In the genomic region with DNA sequence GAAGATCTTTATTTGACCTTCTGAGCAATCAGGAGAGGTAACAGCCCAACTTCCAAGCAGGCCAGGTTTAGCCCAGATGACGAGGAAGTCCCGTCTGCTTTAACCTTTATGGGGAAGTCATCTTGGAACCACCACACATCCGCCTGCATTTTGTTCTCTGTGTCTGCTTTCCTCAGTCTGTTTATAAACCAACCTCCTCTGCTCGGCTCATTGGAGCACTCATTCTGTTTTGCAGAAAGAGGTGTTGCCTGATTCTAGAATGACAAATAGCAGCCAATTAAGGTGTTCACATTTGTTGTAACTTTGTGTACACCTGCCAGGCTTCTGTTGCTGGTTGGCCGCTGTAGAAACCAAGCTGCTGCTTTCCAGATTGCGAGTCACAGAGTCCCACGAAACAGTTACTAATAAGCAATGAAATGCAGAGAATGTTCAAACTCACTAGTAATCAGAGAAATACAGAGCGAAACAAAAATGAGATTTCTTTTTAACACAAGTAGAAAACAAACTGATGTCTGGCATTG, we compare ENCODE assay signal across 8 cellular contexts.
A peak's percentile ranks its signal among the peaks of the same experiment; 100 is the strongest.
DNase-seq lines count a peak whose midpoint lies in the region; TF ChIP-seq lines count a peak whose summit lies in the region.

No MANE protein-coding gene starts in this region.

- H3K4me3 Mint-ChIP-seq in immature natural killer cell, result peak overlapping the region; percentile 69 to 84 (median 73)

- H3K9me3 ChIP-seq in subcutaneous abdominal adipose tissue (ENCODE audit: control insufficient read depth in 5 of 5, low read length in 5 of 5) (no peaks in the 10 kb centered on the region), A673 (ENCODE audit: low read depth, low read length, poor library complexity, severe bottlenecking) (no peaks in the 10 kb centered on the region)

- CTCF ChIA-PET in A673 (lab: Charles Lee), result no interaction called here

- H3K27ac Mint-ChIP-seq in immature natural killer cell, result peak overlapping the region; percentile 94 to 99 (median 99)

- H3K27me3 Mint-ChIP-seq in immature natural killer cell (ENCODE audit: low read depth in 3 of 3), result peaks cover 4 to 58% (median 56%) of the 10 kb centered on the region in 3 donors

- no peak overlapping the region for H3K4me3 ChIP-seq in HL-60 (replicated peaks; ENCODE audit: insufficient read depth, low read length)
- peak overlapping the region in 1 of 5 donors; percentile 25 for H3K4me3 ChIP-seq in subcutaneous abdominal adipose tissue (ENCODE audit: low read depth in 1 of 5, low read length in 5 of 5)
- H3K4me3 ChIP-seq in A673 (ENCODE audit: low read depth, low read length, poor library complexity, severe bottlenecking), result no peak overlapping the region

- H3K36me3 ChIP-seq in subcutaneous abdominal adipose tissue (ENCODE audit: control insufficient read depth in 5 of 5, insufficient read depth in 5 of 5, low read length in 5 of 5) (peaks cover 0 to 4% (median 0%) of the 10 kb centered on the region in 5 donors), A673 (ENCODE audit: insufficient read depth, low read length, poor library complexity, severe bottlenecking) (no peaks in the 10 kb centered on the region)

- H3K4me1 ChIP-seq in subcutaneous abdominal adipose tissue (ENCODE audit: control insufficient read depth in 5 of 5, insufficient read depth in 5 of 5, low read length in 5 of 5), result peaks cover 8 to 60% (median 50%) of the 10 kb centered on the region in 5 donors
- H3K4me1 ChIP-seq in A673 (ENCODE audit: insufficient read depth, low read length, poor library complexity, severe bottlenecking), result no peaks in the 10 kb centered on the region

- peak overlapping the region; percentile 96 for H3K27ac ChIP-seq in HL-60 (replicated peaks)
- peak overlapping the region; percentile 56 for H3K27ac ChIP-seq in subcutaneous abdominal adipose tissue (ENCODE audit: low read depth, low read length)
- H3K27ac ChIP-seq in A673 (ENCODE audit: low read depth, low read length, poor library complexity, severe bottlenecking), result no peak overlapping the region

- intact Hi-C loops in A673 (cut with micrococcal nuclease; ENCODE audit: unreplicated experiment), result loop anchor here (10.0 kb wide), 1 partner anchor 264 kb away; no protein-coding TSS in a partner anchor

- peaks cover 100% of the 10 kb centered on the region in 2 donors for H3K4me1 Mint-ChIP-seq in immature natural killer cell

- TF ChIP-seq CTCF in HL-60 (IDR thresholded peaks at IDR 0.05; ENCODE audit: insufficient read depth, low read length), result no peak
- TF ChIP-seq CTCF in A673 (conservative IDR thresholded peaks at IDR 0.05; ENCODE audit: low read depth, low read length), result no peak

- H3K36me3 Mint-ChIP-seq in immature natural killer cell, result peaks cover 17 to 57% (median 37%) of the 10 kb centered on the region in 3 donors

- POLR2A ChIA-PET in A673 (lab: Charles Lee; ENCODE audit: low non-redundant PET), result no interaction called here

- no TSS peak for BruUV-seq in A673 (replicated peaks; lab: Mats Ljungman, UMichigan)

- DNase-seq in SIG-M5 treated with dmso at 0.1 percent for 504 hours (lab: John Stamatoyannopoulos, UW; ENCODE audit: unreplicated experiment), result peak; percentile 22
- no peak for DNase-seq in SIG-M5 (lab: John Stamatoyannopoulos, UW)
- DNase-seq in HL-60 (ENCODE audit: low read depth in 1 of 2, low spot score in 1 of 2), result peak in 1 of 2 experiments; percentile 74
- peak; percentile 37 for DNase-seq in activated effector memory CD4-positive, alpha-beta T cell treated with Interleukin-2 at 50 U/mL for 16 hours
- peak in 2 of 3 donors; percentile 50 to 56 for DNase-seq in immature natural killer cell
- DNase-seq in A673 (ENCODE audit: low spot score), result no peak
- no peak for DNase-seq in NK-92 (lab: John Stamatoyannopoulos, UW; ENCODE audit: unreplicated experiment)

- H3K9ac ChIP-seq in subcutaneous abdominal adipose tissue (ENCODE audit: low read length in 5 of 5), result peak overlapping the region in 1 of 5 donors; percentile 30

- H3K27me3 ChIP-seq in HL-60 (ENCODE audit: insufficient read depth, poor library complexity, severe bottlenecking) (no peaks in the 10 kb centered on the region), subcutaneous abdominal adipose tissue (ENCODE audit: control insufficient read depth in 5 of 5, insufficient read depth in 4 of 5, low read length in 5 of 5) (peaks cover 0 to 4% (median 0%) of the 10 kb centered on the region in 5 donors), A673 (replicated peaks; ENCODE audit: insufficient read depth, low read depth, low read length, poor library complexity) (no peaks in the 10 kb centered on the region)

- H3K9me3 Mint-ChIP-seq in immature natural killer cell, result no peaks in the 10 kb centered on the region

Comparison
In these comparisons a context has a peak if more than half of its experiments do, and no peak if none do; other contexts are left out.
1. DNase-seq: peak in SIG-M5 treated with dmso at 0.1 percent for 504 hours (single experiment), activated effector memory CD4-positive, alpha-beta T cell treated with Interleukin-2 at 50 U/mL for 16 hours (single experiment) and immature natural killer cell (2 of 3); none in SIG-M5 (single experiment), A673 (single experiment) and NK-92 (single experiment).